In genomic region chr7:150735596-150736358, GRCh38 we compare ENCODE assay signal across 14 cellular contexts. TPM values are rescaled to one million over a fixed set of nuclear protein-coding genes. Genes with fewer than 3 reads are reported as not detected.
DNase-seq lines count a peak whose midpoint lies in the region; ATAC-seq lines count a peak whose summit lies in the region.
"Had no signal": no experiment of that assay in that cellular context is flagged by ENCODE, and none has a peak within 500 bp of the region (broad histone marks: within the 10 kb centered on the region; RNA-seq: fewer than 3 reads in every experiment).

No MANE protein-coding gene starts in this region.

- peaks cover 66% of the 10 kb centered on the region for H3K4me1 Mint-ChIP-seq in activated CD4-positive, alpha-beta T cell treated with anti-CD3 and anti-CD28 coated beads, Interleukin-2, amount 10 ng/mL, durations not matched to agents 24 days and 14 days
- peaks cover 67% of the 10 kb centered on the region for H3K4me1 Mint-ChIP-seq in activated naive CD8-positive, alpha-beta T cell treated with anti-CD3 and anti-CD28 coated beads for 36 hours
- H3K4me1 Mint-ChIP-seq in naive thymus-derived CD8-positive, alpha-beta T cell = peaks cover 43 to 71% (median 66%) of the 10 kb centered on the region in 4 donors

- H3K9me3 Mint-ChIP-seq in activated CD4-positive, alpha-beta T cell treated with anti-CD3 and anti-CD28 coated beads, Interleukin-2, amount 10 ng/mL, durations not matched to agents 24 days and 14 days = no peaks in the 10 kb centered on the region
- H3K9me3 Mint-ChIP-seq in activated naive CD8-positive, alpha-beta T cell treated with anti-CD3 and anti-CD28 coated beads for 36 hours = peaks cover 15% of the 10 kb centered on the region
- H3K9me3 Mint-ChIP-seq in naive thymus-derived CD8-positive, alpha-beta T cell = peaks cover 0 to 5% (median 0%) of the 10 kb centered on the region in 9 donors

- intact Hi-C loops in activated CD4-positive, alpha-beta T cell treated with anti-CD3 and anti-CD28 coated beads, Interleukin-2, amount 10 ng/mL, durations not matched to agents 24 days and 14 days (cut with micrococcal nuclease) = loop anchor here (5.0 kb wide), 2 partner anchors 103 to 148 kb away; partner anchors contain the start of gene GIMAP6

- ATAC-seq in naive thymus-derived CD8-positive, alpha-beta T cell = peak; percentile 31 to 43

- H3K4me3 Mint-ChIP-seq in activated CD4-positive, alpha-beta T cell treated with anti-CD3 and anti-CD28 coated beads, Interleukin-2, amount 10 ng/mL, durations not matched to agents 24 days and 14 days = peak overlapping the region; percentile 89
- H3K4me3 Mint-ChIP-seq in activated naive CD8-positive, alpha-beta T cell treated with anti-CD3 and anti-CD28 coated beads for 36 hours = peak overlapping the region; percentile 5
- H3K4me3 Mint-ChIP-seq in naive thymus-derived CD8-positive, alpha-beta T cell = peak overlapping the region; percentile 88 to 100 (median 98)

- H3K36me3 Mint-ChIP-seq in activated CD4-positive, alpha-beta T cell treated with anti-CD3 and anti-CD28 coated beads, Interleukin-2, amount 10 ng/mL, durations not matched to agents 24 days and 14 days (ENCODE audit: low read depth) = peaks cover 26% of the 10 kb centered on the region
- peaks cover 40% of the 10 kb centered on the region for H3K36me3 Mint-ChIP-seq in activated naive CD8-positive, alpha-beta T cell treated with anti-CD3 and anti-CD28 coated beads for 36 hours
- peaks cover 29 to 33% (median 30%) of the 10 kb centered on the region in 3 donors for H3K36me3 Mint-ChIP-seq in naive thymus-derived CD8-positive, alpha-beta T cell

- H3K27ac Mint-ChIP-seq in activated CD4-positive, alpha-beta T cell treated with anti-CD3 and anti-CD28 coated beads, Interleukin-2, amount 10 ng/mL, durations not matched to agents 24 days and 14 days = peak overlapping the region; percentile 94
- peak overlapping the region; percentile 96 for H3K27ac Mint-ChIP-seq in activated naive CD8-positive, alpha-beta T cell treated with anti-CD3 and anti-CD28 coated beads for 36 hours
- H3K27ac Mint-ChIP-seq in naive thymus-derived CD8-positive, alpha-beta T cell = peak overlapping the region; percentile 93 to 100 (median 96)

- no peak overlapping the region for H3K4me3 ChIP-seq in Jurkat, Clone E6-1 (ENCODE audit: low read length)
- H3K4me3 ChIP-seq: mucosa of descending colon, prostate gland had no signal

- POLR2A ChIA-PET in naive thymus-derived CD8-positive, alpha-beta T cell (lab: Charles Lee) = interaction anchor here (0.9 to 16.2 kb wide), 14 partner anchors 8 to 283 kb away, joined by 3 to 323 read pairs (median 6); partner anchors contain the start of genes GIMAP1, GIMAP4, GIMAP6 and GIMAP7

- H3K27me3 Mint-ChIP-seq in activated CD4-positive, alpha-beta T cell treated with anti-CD3 and anti-CD28 coated beads, Interleukin-2, amount 10 ng/mL, durations not matched to agents 24 days and 14 days = no peaks in the 10 kb centered on the region
- H3K27me3 Mint-ChIP-seq in activated naive CD8-positive, alpha-beta T cell treated with anti-CD3 and anti-CD28 coated beads for 36 hours = no peaks in the 10 kb centered on the region
- H3K27me3 Mint-ChIP-seq in naive thymus-derived CD8-positive, alpha-beta T cell = no peaks in the 10 kb centered on the region

- peak; percentile 65 for DNase-seq in activated CD4-positive, alpha-beta T cell treated with anti-CD3 and anti-CD28 coated beads, Interleukin-2, amount 10 ng/mL, durations not matched to agents 24 days and 14 days
- DNase-seq in activated CD4-positive, alpha-beta T cell treated with anti-CD3 and anti-CD28 coated beads, Interleukin-2, amount 50 U/mL, for 4 hours = no peak
- DNase-seq in Jurkat, Clone E6-1 (ENCODE audit: low read depth, low spot score) = peak; percentile 89
- DNase-seq in activated naive CD8-positive, alpha-beta T cell treated with anti-CD3 and anti-CD28 coated beads for 36 hours = no peak
- no peak for DNase-seq in naive thymus-derived CD8-positive, alpha-beta T cell
- DNase-seq in D341Med (ENCODE audit: low spot score) (no peak), NCI-H2196 treated with DMSO at 0.1 percent for 48 hours (lab: John Stamatoyannopoulos, UW; ENCODE audit: unreplicated experiment) (no peak), T-helper 9 cell (no peak)
- DNase-seq: DMS79 treated with DMSO at 0.1 percent for 48 hours, dorsolateral prefrontal cortex, mucosa of descending colon, NCI-H446 had no signal

RNA-seq across cellular contexts. Expression of gene GIMAP5, which starts 1.4 kb away (rescaled TPM):
- 44.4 and 50.9 TPM in 2 replicates for total RNA-seq in activated CD4-positive, alpha-beta T cell treated with anti-CD3 and anti-CD28 coated beads, Interleukin-2, amount 10 ng/mL, durations not matched to agents 24 days and 14 days
- polyA plus RNA-seq in Jurkat, Clone E6-1 (2012; ENCODE audit: insufficient read depth, insufficient read length) = 54.4 TPM
- 10 to 100 TPM; 47.1 to 48.2 TPM for total RNA-seq in activated naive CD8-positive, alpha-beta T cell treated with anti-CD3 and anti-CD28 coated beads for 36 hours
- total RNA-seq in naive thymus-derived CD8-positive, alpha-beta T cell = 100 to 1,000 TPM; 342 to 364 TPM
- 100 to 1,000 TPM; 320 to 506 (median 401) TPM for polyA plus RNA-seq in naive thymus-derived CD8-positive, alpha-beta T cell
- polyA plus RNA-seq: AG04450 had no signal

RNA-seq across cellular contexts. Expression of gene GIMAP1, which starts 19.4 kb away (rescaled TPM):
- total RNA-seq in activated CD4-positive, alpha-beta T cell treated with anti-CD3 and anti-CD28 coated beads, Interleukin-2, amount 10 ng/mL, durations not matched to agents 24 days and 14 days = 4.9 and 6.0 TPM in 2 replicates
- polyA plus RNA-seq in Jurkat, Clone E6-1 (2012; ENCODE audit: insufficient read depth, insufficient read length) = 11.6 TPM
- total RNA-seq in activated naive CD8-positive, alpha-beta T cell treated with anti-CD3 and anti-CD28 coated beads for 36 hours = 1 to 10 TPM; 6.1 to 6.2 TPM
- total RNA-seq in naive thymus-derived CD8-positive, alpha-beta T cell = 100 to 1,000 TPM; 119 TPM
- 10 to 100 TPM; 48.0 to 87.4 (median 67.1) TPM for polyA plus RNA-seq in naive thymus-derived CD8-positive, alpha-beta T cell
- polyA plus RNA-seq: AG04450 had no signal

RNA-seq across cellular contexts. Expression of gene GIMAP2, which starts 50.3 kb away (rescaled TPM):
- total RNA-seq in activated CD4-positive, alpha-beta T cell treated with anti-CD3 and anti-CD28 coated beads, Interleukin-2, amount 10 ng/mL, durations not matched to agents 24 days and 14 days = 28.2 TPM in 2 replicates
- polyA plus RNA-seq in Jurkat, Clone E6-1 (2012; ENCODE audit: insufficient read depth, insufficient read length) = 57.2 TPM
- 10 to 100 TPM; 40.7 to 41.2 TPM for total RNA-seq in activated naive CD8-positive, alpha-beta T cell treated with anti-CD3 and anti-CD28 coated beads for 36 hours
- total RNA-seq in naive thymus-derived CD8-positive, alpha-beta T cell = 100 to 1,000 TPM; 231 to 238 TPM
- 100 to 1,000 TPM in 1 of 3 donors, 10 to 100 TPM in 2; 89.3 to 102 (median 93.8) TPM for polyA plus RNA-seq in naive thymus-derived CD8-positive, alpha-beta T cell

Comparison
In these comparisons a context has a peak if more than half of its experiments do, and no peak if none do; other contexts are left out.
1. DNase-seq: peak in activated CD4-positive, alpha-beta T cell treated with anti-CD3 and anti-CD28 coated beads, Interleukin-2, amount 10 ng/mL, durations not matched to agents 24 days and 14 days (single experiment) and Jurkat, Clone E6-1 (single experiment); none in activated CD4-positive, alpha-beta T cell treated with anti-CD3 and anti-CD28 coated beads, Interleukin-2, amount 50 U/mL, for 4 hours (0 of 2), activated naive CD8-positive, alpha-beta T cell treated with anti-CD3 and anti-CD28 coated beads for 36 hours (single experiment), naive thymus-derived CD8-positive, alpha-beta T cell (0 of 10), D341Med (single experiment), NCI-H2196 treated with DMSO at 0.1 percent for 48 hours (single experiment) and T-helper 9 cell (single experiment).
2. H3K4me3 Mint-ChIP-seq: peak in every context shown above with its lines; median percentile 98 in naive thymus-derived CD8-positive, alpha-beta T cell; 89 in activated CD4-positive, alpha-beta T cell treated with anti-CD3 and anti-CD28 coated beads, Interleukin-2, amount 10 ng/mL, durations not matched to agents 24 days and 14 days; 5 in activated naive CD8-positive, alpha-beta T cell treated with anti-CD3 and anti-CD28 coated beads for 36 hours.
3. RNA of gene GIMAP1, which starts 19.4 kb away (total RNA-seq): 119 TPM in naive thymus-derived CD8-positive, alpha-beta T cell; 6.1 to 6.2 TPM in activated naive CD8-positive, alpha-beta T cell treated with anti-CD3 and anti-CD28 coated beads for 36 hours and 4.9 to 6.0 TPM in activated CD4-positive, alpha-beta T cell treated with anti-CD3 and anti-CD28 coated beads, Interleukin-2, amount 10 ng/mL, durations not matched to agents 24 days and 14 days; every median in the first group is over 10 times any median in the second.
4. Peak in every context shown above with its lines, with median percentiles within 50 percentile points of each other: H3K27ac Mint-ChIP-seq.